Comparison of ENCODE assay signal across 17 cellular contexts in genomic region chr11:41392591-41392990, GRCh38.
"Had no signal": no experiment of that assay in that cellular context is flagged by ENCODE, and none has a peak within 500 bp of the region (broad histone marks: within the 10 kb centered on the region; RNA-seq: fewer than 3 reads in every experiment).

No MANE protein-coding gene starts in this region.

- H3K9me3 ChIP-seq: gastrocnemius medialis, mucosa of descending colon, thoracic aorta, upper lobe of right lung had no signal

- ATAC-seq: gastrocnemius medialis; left lobe of liver; mucosa of descending colon; naive thymus-derived CD4-positive, alpha-beta T cell; upper lobe of right lung had no signal

- H3K4me3 ChIP-seq: gastrocnemius medialis, mucosa of descending colon, thoracic aorta, upper lobe of right lung had no signal

- H3K27ac ChIP-seq: brain microvascular endothelial cell, gastrocnemius medialis, thoracic aorta, upper lobe of right lung had no signal

- H3K4me1 ChIP-seq: gastrocnemius medialis, upper lobe of right lung had no signal

- H3K27me3 ChIP-seq: brain microvascular endothelial cell, gastrocnemius medialis, upper lobe of right lung had no signal

- DNase-seq: activated CD4-positive, alpha-beta T cell treated with anti-CD3 and anti-CD28 coated beads, Interleukin-2, amount 10 ng/mL, durations not matched to agents 7 days and 5 days; activated gamma-delta T cell treated with Interleukin-2 at 50 U/mL for 16 hours; activated naive CD8-positive, alpha-beta T cell treated with anti-CD3 and anti-CD28 coated beads for 36 hours; amygdala; brain microvascular endothelial cell; erythroblast; gastrocnemius medialis; mammary epithelial cell; mucosa of descending colon; naive thymus-derived CD4-positive, alpha-beta T cell; retina; stimulated activated CD4-positive, alpha-beta T cell treated with anti-CD3 and anti-CD28 coated beads, Interleukin-12 subunit alpha, Interleukin-12 subunit beta, amount 100 ng/mL, for 4 hours; stimulated activated CD4-positive, alpha-beta T cell treated with anti-CD3 and anti-CD28 coated beads, Interleukin-2, amount 100 ng/mL, for 24 hours; SW 1271; upper lobe of right lung had no signal

- H3K36me3 ChIP-seq: brain microvascular endothelial cell, gastrocnemius medialis, thoracic aorta, upper lobe of right lung had no signal
